In the genomic region with DNA sequence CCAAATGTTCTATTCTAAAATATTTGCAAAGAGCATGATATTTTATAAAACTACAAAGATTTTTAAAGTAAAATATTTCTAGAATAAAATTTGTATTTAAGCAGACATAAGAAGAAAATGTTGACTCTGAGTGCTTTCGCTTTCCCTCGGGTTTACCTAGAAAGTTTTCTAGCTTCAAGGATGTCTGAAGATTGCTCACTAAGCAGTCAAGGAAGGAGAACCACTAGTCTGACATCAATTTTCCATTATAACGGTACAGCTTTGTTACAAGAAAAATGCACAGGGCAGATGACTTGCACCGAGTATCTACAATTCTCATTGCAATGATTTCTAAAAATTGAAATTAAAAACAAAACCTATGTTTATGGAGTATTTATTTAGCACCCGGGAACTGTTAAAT, we compare ENCODE assay signal across 11 cellular contexts. TPM values are rescaled to one million over a fixed set of nuclear protein-coding genes. Genes with fewer than 3 reads are reported as not detected.
DNase-seq lines count a peak whose midpoint lies in the region; ATAC-seq and TF ChIP-seq lines count a peak whose summit lies in the region.
"Had no signal": no experiment of that assay in that cellular context is flagged by ENCODE, and none has a peak within 500 bp of the region (broad histone marks: within the 10 kb centered on the region; RNA-seq: fewer than 3 reads in every experiment).

No MANE protein-coding gene starts in this region.

- in situ Hi-C loops in gastrocnemius medialis (cut with MboI; ENCODE audit: low sequenced_read_pairs in 4 of 4), result no loop called here

- no peak for TF ChIP-seq POLR2A in gastrocnemius medialis (IDR thresholded peaks at IDR 0.05)

- ATAC-seq in activated CD8-positive, alpha-beta memory T cell treated with anti-CD3 and anti-CD28 coated beads, Interleukin-2, amount 10 ng/mL, durations not matched to agents 7 days and 5 days, result peak; percentile 89
- peak; percentile 57 for ATAC-seq in GM21717 (IDR thresholded peaks at IDR 0.05; ENCODE audit: unreplicated experiment)
- peak; percentile 49 for ATAC-seq in HG03565 (IDR thresholded peaks at IDR 0.05; ENCODE audit: unreplicated experiment)
- ATAC-seq in natural killer cell, result peak in 2 of 3 donors; percentile 33 to 46
- ATAC-seq in gastrocnemius medialis, result no peak

- H3K36me3 Mint-ChIP-seq in activated CD8-positive, alpha-beta memory T cell treated with anti-CD3 and anti-CD28 coated beads, Interleukin-2, amount 10 ng/mL, durations not matched to agents 7 days and 5 days, result peaks cover 46% of the 10 kb centered on the region
- H3K36me3 Mint-ChIP-seq in natural killer cell, result no peaks in the 10 kb centered on the region

- H3K27ac Mint-ChIP-seq in activated CD8-positive, alpha-beta memory T cell treated with anti-CD3 and anti-CD28 coated beads, Interleukin-2, amount 10 ng/mL, durations not matched to agents 7 days and 5 days, result peak overlapping the region; percentile 98
- H3K27ac Mint-ChIP-seq in natural killer cell, result peak overlapping the region in 1 of 2 donors; percentile 17

- TF ChIP-seq CTCF in natural killer cell (IDR thresholded peaks at IDR 0.05) (no peak), gastrocnemius medialis (IDR thresholded peaks at IDR 0.05 in 4 of 5, conservative IDR thresholded peaks at IDR 0.05 in 1 of 5) (no peak)

- H3K9me3 ChIP-seq in gastrocnemius medialis, result no peaks in the 10 kb centered on the region

- peaks cover 73% of the 10 kb centered on the region for H3K4me1 Mint-ChIP-seq in activated CD8-positive, alpha-beta memory T cell treated with anti-CD3 and anti-CD28 coated beads, Interleukin-2, amount 10 ng/mL, durations not matched to agents 7 days and 5 days
- H3K4me1 Mint-ChIP-seq in natural killer cell, result peaks cover 13 to 25% of the 10 kb centered on the region in 2 donors

- H3K4me3 ChIP-seq in gastrocnemius medialis, result no peak overlapping the region

- no peaks in the 10 kb centered on the region for H3K27me3 Mint-ChIP-seq in activated CD8-positive, alpha-beta memory T cell treated with anti-CD3 and anti-CD28 coated beads, Interleukin-2, amount 10 ng/mL, durations not matched to agents 7 days and 5 days
- no peaks in the 10 kb centered on the region for H3K27me3 Mint-ChIP-seq in natural killer cell (ENCODE audit: low read depth in 2 of 2)

- H3K9me3 Mint-ChIP-seq in activated CD8-positive, alpha-beta memory T cell treated with anti-CD3 and anti-CD28 coated beads, Interleukin-2, amount 10 ng/mL, durations not matched to agents 7 days and 5 days (ENCODE audit: low read depth), result no peaks in the 10 kb centered on the region
- H3K9me3 Mint-ChIP-seq in natural killer cell, result no peaks in the 10 kb centered on the region

- H3K27me3 ChIP-seq in gastrocnemius medialis, result no peaks in the 10 kb centered on the region

- no peak for DNase-seq in activated CD8-positive, alpha-beta memory T cell treated with anti-CD3 and anti-CD28 coated beads, Interleukin-2, amount 10 ng/mL, durations not matched to agents 7 days and 5 days
- DNase-seq in activated CD8-positive, alpha-beta memory T cell treated with anti-CD3 and anti-CD28 coated beads, Interleukin-2, amount 50 U/mL, for 4 hours, result no peak
- no peak for DNase-seq in natural killer cell
- DNase-seq in NCI-H1105 (lab: John Stamatoyannopoulos, UW), result no peak
- no peak for DNase-seq in gastrocnemius medialis
- DNase-seq in NCI-H1417 (lab: John Stamatoyannopoulos, UW), result no peak
- DNase-seq: activated CD8-positive, alpha-beta memory T cell treated with anti-CD3 and anti-CD28 coated beads, Interleukin-2, amount 50 U/mL, for 48 hours; KBM-7; nucleus accumbens had no signal

- peak overlapping the region; percentile 65 for H3K4me3 Mint-ChIP-seq in activated CD8-positive, alpha-beta memory T cell treated with anti-CD3 and anti-CD28 coated beads, Interleukin-2, amount 10 ng/mL, durations not matched to agents 7 days and 5 days
- no peak overlapping the region for H3K4me3 Mint-ChIP-seq in natural killer cell

- no peaks in the 10 kb centered on the region for H3K36me3 ChIP-seq in gastrocnemius medialis

- no peaks in the 10 kb centered on the region for H3K4me1 ChIP-seq in gastrocnemius medialis

- CTCF ChIA-PET in activated CD8-positive, alpha-beta memory T cell treated with anti-CD3 and anti-CD28 coated beads, Interleukin-2, amount 10 ng/mL, durations not matched to agents 7 days and 5 days (lab: Charles Lee), result interaction anchor here (0.8 to 2.4 kb wide), 7 partner anchors 9 to 48 kb away, joined by 3 to 14 read pairs (median 4); a partner anchor contains a TSS

- no peak overlapping the region for H3K27ac ChIP-seq in gastrocnemius medialis

- intact Hi-C loops in natural killer cell (cut with micrococcal nuclease) (no loop called here), gastrocnemius medialis (cut with DNase I; ENCODE audit: low total_unique reads) (no loop called here)

RNA-seq across cellular contexts. Expression of a gene that starts 14.2 kb away (rescaled TPM):
- total RNA-seq in activated CD8-positive, alpha-beta memory T cell treated with anti-CD3 and anti-CD28 coated beads, Interleukin-2, amount 10 ng/mL, durations not matched to agents 7 days and 5 days, result 100 to 1,000 TPM; 107 to 182 TPM
- total RNA-seq in natural killer cell (10 to 100 TPM in 1 of 3 donors, 1 to 10 TPM in 1, under 1 TPM in 1; 0.97 to 32.8 (median 1.5) TPM), gastrocnemius medialis (not detected)

RNA-seq across cellular contexts. Expression of a gene that starts 23.2 kb away (rescaled TPM):
- 100 to 1,000 TPM; 514 to 528 TPM for total RNA-seq in activated CD8-positive, alpha-beta memory T cell treated with anti-CD3 and anti-CD28 coated beads, Interleukin-2, amount 10 ng/mL, durations not matched to agents 7 days and 5 days
- 100 to 1,000 TPM; 175 to 220 (median 219) TPM for total RNA-seq in natural killer cell
- 100 to 1,000 TPM in 1 of 4 donors, 10 to 100 TPM in 3; 47.5 to 115 (median 87.2) TPM for total RNA-seq in gastrocnemius medialis

RNA-seq across cellular contexts. Expression of a gene that starts 47.5 kb away (rescaled TPM):
- total RNA-seq in activated CD8-positive, alpha-beta memory T cell treated with anti-CD3 and anti-CD28 coated beads, Interleukin-2, amount 10 ng/mL, durations not matched to agents 7 days and 5 days, result 10 to 100 TPM; 71.6 to 88.5 TPM
- 10 to 100 TPM in 2 of 3 donors, 1 to 10 TPM in 1; 7.6 to 12.7 (median 12.2) TPM for total RNA-seq in natural killer cell
- 10 to 100 TPM in 3 of 4 donors, 1 to 10 TPM in 1; 9.8 to 25.6 (median 15.1) TPM for total RNA-seq in gastrocnemius medialis

RNA-seq across cellular contexts. Expression of a gene that starts 48.5 kb away (rescaled TPM):
- total RNA-seq in activated CD8-positive, alpha-beta memory T cell treated with anti-CD3 and anti-CD28 coated beads, Interleukin-2, amount 10 ng/mL, durations not matched to agents 7 days and 5 days, result not detected
- total RNA-seq in natural killer cell (not detected), gastrocnemius medialis (not detected)

Comparison
In these comparisons a context has a peak if more than half of its experiments do, and no peak if none do; other contexts are left out.
1. ATAC-seq: peak in activated CD8-positive, alpha-beta memory T cell treated with anti-CD3 and anti-CD28 coated beads, Interleukin-2, amount 10 ng/mL, durations not matched to agents 7 days and 5 days (single experiment), GM21717 (single experiment), HG03565 (single experiment) and natural killer cell (2 of 3); none in gastrocnemius medialis (0 of 2).